ENCODE assay signal across 8 cellular contexts in the genomic region with DNA sequence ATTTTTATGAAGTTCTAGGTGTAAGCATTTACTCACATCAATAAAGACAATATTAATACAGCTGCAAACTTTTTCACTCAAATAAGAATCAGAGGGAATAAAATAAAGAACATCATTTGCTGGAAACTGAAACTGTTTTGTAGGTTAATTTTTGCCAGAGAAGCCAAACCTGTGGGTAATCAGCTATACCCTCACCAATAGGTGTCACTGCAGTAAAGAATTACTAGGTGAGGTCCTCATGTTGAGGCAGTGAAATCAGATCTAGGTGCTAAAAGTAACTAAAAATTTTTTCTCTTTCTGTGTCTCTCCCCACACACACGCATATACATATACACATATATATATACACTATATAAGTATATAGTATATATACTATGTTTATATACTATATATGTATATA.
DNase-seq lines count a peak whose midpoint lies in the region; ATAC-seq and TF ChIP-seq lines count a peak whose summit lies in the region.

No MANE protein-coding gene starts in this region.

- 63 to 79% methylated on average over 1 of the region's 1 CpG for WGBS in testis, 2 donors

- no peaks in the 10 kb centered on the region for H3K9me3 ChIP-seq in testis
- H3K9me3 ChIP-seq in ascending aorta, result no peaks in the 10 kb centered on the region

- peak; percentile 43 for TF ChIP-seq CTCF in BJ (IDR thresholded peaks at IDR 0.05; ENCODE audit: insufficient read depth, low read depth, low read length)
- TF ChIP-seq CTCF in testis (IDR thresholded peaks at IDR 0.05), result peak; percentile 8 to 10 (median 8)
- no peak for TF ChIP-seq CTCF in ascending aorta (IDR thresholded peaks at IDR 0.05)

- H3K4me1 ChIP-seq in testis, result no peaks in the 10 kb centered on the region
- H3K4me1 ChIP-seq in ascending aorta, result no peaks in the 10 kb centered on the region

- H3K27ac ChIP-seq in testis (no peak overlapping the region), ascending aorta (no peak overlapping the region)

- CTCF ChIA-PET in BJ (lab: Yijun Ruan, JAX), result interaction anchor here (0.6 to 1.2 kb wide), 5 partner anchors 14 to 1020 kb away, joined by 3 to 4 read pairs (median 3); no protein-coding TSS in a partner anchor

- DNase-seq in BJ (ENCODE audit: low read depth), result no peak
- DNase-seq in astrocyte of the hippocampus (ENCODE audit: low read depth, low spot score), result peak; percentile 48
- no peak for DNase-seq in testis
- no peak for DNase-seq in effector CD4-positive, alpha-beta T cell
- no peak for DNase-seq in activated CD4-positive, CD25-positive, alpha-beta regulatory T cell treated with anti-CD3 and anti-CD28 coated beads, Interleukin-2, amount 50 U/mL, for 72 hours
- DNase-seq in ascending aorta (ENCODE audit: low spot score in 2 of 2), result no peak

- ATAC-seq in GM18870 (IDR thresholded peaks at IDR 0.05; ENCODE audit: unreplicated experiment), result peak; percentile 74
- ATAC-seq in HG03432 (IDR thresholded peaks at IDR 0.05; ENCODE audit: unreplicated experiment), result peak; percentile 76

- H3K4me3 ChIP-seq in BJ (ENCODE audit: low read depth, low read length) (no peak overlapping the region), testis (no peak overlapping the region), ascending aorta (no peak overlapping the region)

- POLR2A ChIA-PET in BJ (lab: Charles Lee), result no interaction called here

- intact Hi-C loops in testis (cut with DNase I; ENCODE audit: low total_unique reads), result no loop called here
- intact Hi-C loops in ascending aorta (cut with DNase I), result no loop called here

- H3K27me3 ChIP-seq in BJ (ENCODE audit: control insufficient read depth, insufficient read depth, low read length) (no peaks in the 10 kb centered on the region), testis (no peaks in the 10 kb centered on the region), ascending aorta (no peaks in the 10 kb centered on the region)

- TF ChIP-seq POLR2A in testis (IDR thresholded peaks at IDR 0.05), result no peak

- H3K36me3 ChIP-seq in BJ (ENCODE audit: control insufficient read depth, insufficient read depth, low read length) (no peaks in the 10 kb centered on the region), testis (ENCODE audit: low read depth, missing control alignments) (no peaks in the 10 kb centered on the region), ascending aorta (no peaks in the 10 kb centered on the region)

Comparison
In these comparisons a context has a peak if more than half of its experiments do, and no peak if none do; other contexts are left out.
1. CTCF ChIP-seq: peak in BJ (single experiment) and testis (3 of 3); none in ascending aorta (0 of 3).